1 cellular context compared by ENCODE assay signal in the genomic region with DNA sequence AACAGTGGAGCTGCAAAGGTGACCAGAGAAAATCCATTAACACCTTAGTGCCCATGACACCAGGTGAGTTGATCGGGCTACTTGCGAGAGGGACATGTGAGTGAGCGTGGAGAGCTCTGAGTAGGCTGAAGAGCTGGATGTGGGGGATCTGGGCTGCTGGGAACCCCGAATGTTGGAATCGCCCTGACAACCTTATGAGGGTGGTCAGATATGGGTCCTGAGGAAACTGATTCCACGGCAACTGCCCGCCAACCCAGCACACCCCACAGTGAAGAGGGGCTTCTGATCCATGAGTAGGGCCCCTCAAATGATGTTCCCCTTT.
TF ChIP-seq lines count a peak whose summit lies in the region.

No MANE protein-coding gene starts in this region.

TF ChIP-seq in K562, 482 proteins besides CTCF, POLR2A, EP300 and RAD21 (continued from another document):
- TF ChIP-seq, protein P1, sequence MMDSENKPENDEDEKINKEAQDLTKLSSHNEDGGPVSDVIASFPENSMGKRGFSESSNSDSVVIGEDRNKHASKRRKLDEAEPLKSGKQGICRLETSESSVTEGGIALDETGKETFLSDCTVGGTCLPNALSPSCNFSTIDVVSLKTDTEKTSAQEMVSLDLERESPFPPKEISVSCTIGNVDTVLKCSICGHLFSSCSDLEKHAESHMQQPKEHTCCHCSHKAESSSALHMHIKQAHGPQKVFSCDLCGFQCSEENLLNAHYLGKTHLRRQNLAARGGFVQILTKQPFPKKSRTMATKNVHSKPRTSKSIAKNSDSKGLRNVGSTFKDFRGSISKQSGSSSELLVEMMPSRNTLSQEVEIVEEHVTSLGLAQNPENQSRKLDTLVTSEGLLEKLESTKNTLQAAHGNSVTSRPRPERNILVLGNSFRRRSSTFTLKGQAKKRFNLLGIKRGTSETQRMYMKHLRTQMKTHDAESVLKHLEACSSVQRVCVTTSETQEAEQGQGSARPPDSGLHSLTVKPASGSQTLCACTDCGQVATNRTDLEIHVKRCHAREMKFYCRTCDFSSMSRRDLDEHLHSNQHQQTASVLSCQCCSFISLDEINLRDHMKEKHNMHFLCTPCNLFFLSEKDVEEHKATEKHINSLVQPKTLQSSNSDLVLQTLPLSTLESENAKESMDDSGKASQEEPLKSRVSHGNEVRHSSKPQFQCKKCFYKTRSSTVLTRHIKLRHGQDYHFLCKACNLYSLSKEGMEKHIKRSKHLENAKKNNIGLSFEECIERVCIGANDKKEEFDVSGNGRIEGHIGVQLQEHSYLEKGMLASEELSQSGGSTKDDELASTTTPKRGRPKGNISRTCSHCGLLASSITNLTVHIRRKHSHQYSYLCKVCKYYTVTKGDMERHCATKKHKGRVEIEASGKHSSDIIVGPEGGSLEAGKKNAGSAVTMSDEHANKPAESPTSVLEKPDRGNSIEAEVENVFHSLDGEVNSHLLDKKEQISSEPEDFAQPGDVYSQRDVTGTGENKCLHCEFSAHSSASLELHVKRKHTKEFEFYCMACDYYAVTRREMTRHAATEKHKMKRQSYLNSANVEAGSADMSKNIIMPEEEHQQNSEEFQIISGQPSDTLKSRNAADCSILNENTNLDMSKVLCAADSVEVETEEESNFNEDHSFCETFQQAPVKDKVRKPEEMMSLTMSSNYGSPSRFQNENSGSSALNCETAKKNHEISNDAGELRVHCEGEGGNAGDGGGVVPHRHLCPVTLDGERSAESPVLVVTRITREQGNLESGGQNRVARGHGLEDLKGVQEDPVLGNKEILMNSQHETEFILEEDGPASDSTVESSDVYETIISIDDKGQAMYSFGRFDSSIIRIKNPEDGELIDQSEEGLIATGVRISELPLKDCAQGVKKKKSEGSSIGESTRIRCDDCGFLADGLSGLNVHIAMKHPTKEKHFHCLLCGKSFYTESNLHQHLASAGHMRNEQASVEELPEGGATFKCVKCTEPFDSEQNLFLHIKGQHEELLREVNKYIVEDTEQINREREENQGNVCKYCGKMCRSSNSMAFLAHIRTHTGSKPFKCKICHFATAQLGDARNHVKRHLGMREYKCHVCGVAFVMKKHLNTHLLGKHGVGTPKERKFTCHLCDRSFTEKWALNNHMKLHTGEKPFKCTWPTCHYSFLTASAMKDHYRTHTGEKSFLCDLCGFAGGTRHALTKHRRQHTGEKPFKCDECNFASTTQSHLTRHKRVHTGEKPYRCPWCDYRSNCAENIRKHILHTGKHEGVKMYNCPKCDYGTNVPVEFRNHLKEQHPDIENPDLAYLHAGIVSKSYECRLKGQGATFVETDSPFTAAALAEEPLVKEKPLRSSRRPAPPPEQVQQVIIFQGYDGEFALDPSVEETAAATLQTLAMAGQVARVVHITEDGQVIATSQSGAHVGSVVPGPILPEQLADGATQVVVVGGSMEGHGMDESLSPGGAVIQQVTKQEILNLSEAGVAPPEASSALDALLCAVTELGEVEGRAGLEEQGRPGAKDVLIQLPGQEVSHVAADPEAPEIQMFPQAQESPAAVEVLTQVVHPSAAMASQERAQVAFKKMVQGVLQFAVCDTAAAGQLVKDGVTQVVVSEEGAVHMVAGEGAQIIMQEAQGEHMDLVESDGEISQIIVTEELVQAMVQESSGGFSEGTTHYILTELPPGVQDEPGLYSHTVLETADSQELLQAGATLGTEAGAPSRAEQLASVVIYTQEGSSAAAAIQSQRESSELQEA (IDR thresholded peaks at IDR 0.05; ENCODE audit: low read depth), result no peak
- TF ChIP-seq EP400 (IDR thresholded peaks at IDR 0.05), result 0 out of 2 replicates have a peak, but pooled peaks have one; percentile 6
- no peak for TF ChIP-seq STAT5B (CRISPR knock-in tag; IDR thresholded peaks at IDR 0.05)
- TF ChIP-seq CC2D1A (IDR thresholded peaks at IDR 0.05), result 0 out of 2 replicates have a peak, but pooled peaks have one; percentile 40
- TF ChIP-seq CAMTA2 (CRISPR knock-in tag; conservative IDR thresholded peaks at IDR 0.05), result no peak
- TF ChIP-seq ZBTB9 (CRISPR knock-in tag; IDR thresholded peaks at IDR 0.05), result 0 out of 2 replicates have a peak, but pooled peaks have one; percentile 74
- no peak for TF ChIP-seq UBTF (IDR thresholded peaks at IDR 0.05; ENCODE audit: borderline replicate concordance in 1 of 2, low read depth in 2 of 2, low read length in 2 of 2)
TF ChIP-seq in K562: peak in this region for 13.
